In the genomic region with DNA sequence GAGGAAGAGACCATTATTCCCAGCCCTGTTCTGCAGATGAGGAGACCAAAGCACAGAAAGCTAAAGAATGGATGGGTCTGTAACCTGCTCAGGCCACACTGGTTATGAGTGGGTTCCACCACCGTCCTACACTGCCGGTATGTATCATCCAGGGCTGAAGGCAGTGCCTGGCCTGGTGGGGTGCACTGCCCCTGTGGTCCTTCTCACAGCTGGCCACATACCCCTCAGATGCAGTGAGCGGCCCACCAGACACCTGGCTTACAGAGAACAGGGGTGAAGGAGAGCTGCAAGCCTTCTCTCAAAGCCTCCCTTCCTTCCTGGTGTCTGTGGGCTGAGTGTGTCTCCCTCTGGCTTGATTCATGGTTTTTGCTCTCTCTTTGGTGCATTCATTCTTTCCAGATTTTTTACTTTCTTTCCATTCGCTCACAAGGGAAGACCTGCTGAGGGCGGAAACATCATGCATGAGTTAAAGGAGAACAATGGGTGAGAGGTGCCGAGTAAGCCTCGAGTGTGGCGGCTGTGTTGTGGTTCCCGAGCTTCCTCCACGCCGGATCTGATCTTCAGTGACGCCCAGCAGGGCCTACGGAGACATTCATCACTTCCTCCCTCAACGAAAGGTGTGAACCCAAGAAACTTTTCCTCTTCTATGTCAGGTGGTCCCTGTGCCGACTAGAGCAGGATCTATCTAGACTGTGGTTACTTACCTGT, we compare ENCODE assay signal across 9 cellular contexts.
DNase-seq lines count a peak whose midpoint lies in the region; ATAC-seq and TF ChIP-seq lines count a peak whose summit lies in the region.
"Had no signal": no experiment of that assay in that cellular context is flagged by ENCODE, and none has a peak within 500 bp of the region (broad histone marks: within the 10 kb centered on the region; RNA-seq: fewer than 3 reads in every experiment).

No MANE protein-coding gene starts in this region.

- H3K4me1 Mint-ChIP-seq in CD8-positive, alpha-beta memory T cell, result peaks cover 45 to 56% (median 49%) of the 10 kb centered on the region in 3 donors
- peaks cover 45% of the 10 kb centered on the region for H3K4me1 Mint-ChIP-seq in activated CD8-positive, alpha-beta T cell treated with anti-CD3 and anti-CD28 coated beads, Interleukin-2, amount 10 ng/mL, durations not matched to agents 7 days and 5 days (ENCODE audit: low read depth)

- H3K4me3 ChIP-seq in CD8-positive, alpha-beta memory T cell (ENCODE audit: low read length), result peak overlapping the region; percentile 51
- no peak overlapping the region for H3K4me3 ChIP-seq in coronary artery

- peak; percentile 85 to 97 (median 94) for DNase-seq in CD8-positive, alpha-beta memory T cell
- DNase-seq in activated CD8-positive, alpha-beta T cell treated with anti-CD3 and anti-CD28 coated beads, Interleukin-2, amount 10 ng/mL, durations not matched to agents 7 days and 5 days, result peak; percentile 94
- DNase-seq in coronary artery (ENCODE audit: low spot score) (peak; percentile 66), GM13976 (ENCODE audit: low spot score) (no peak), NCI-H345 treated with DMSO at 0.1 percent for 48 hours (lab: John Stamatoyannopoulos, UW; ENCODE audit: unreplicated experiment) (no peak), NCI-H345 (lab: John Stamatoyannopoulos, UW) (no peak)
- DNase-seq in stimulated activated CD4-positive, alpha-beta T cell treated with anti-CD3 and anti-CD28 coated beads, Interleukin-4, amount 100 ng/mL, for 48 hours (ENCODE audit: low read depth in 2 of 2), result peak; percentile 64 to 73
- DNase-seq: NCI-H1436 had no signal

- peak overlapping the region; percentile 58 for H3K27ac ChIP-seq in CD8-positive, alpha-beta memory T cell (ENCODE audit: low read depth, low read length)
- H3K27ac ChIP-seq in coronary artery, result no peak overlapping the region

- H3K27ac Mint-ChIP-seq in CD8-positive, alpha-beta memory T cell, result peak overlapping the region; percentile 85 to 100 (median 94)
- H3K27ac Mint-ChIP-seq in activated CD8-positive, alpha-beta T cell treated with anti-CD3 and anti-CD28 coated beads, Interleukin-2, amount 10 ng/mL, durations not matched to agents 7 days and 5 days, result peak overlapping the region; percentile 95

- H3K36me3 Mint-ChIP-seq in CD8-positive, alpha-beta memory T cell, result peaks cover 0 to 2% (median 0%) of the 10 kb centered on the region in 3 donors
- H3K36me3 Mint-ChIP-seq in activated CD8-positive, alpha-beta T cell treated with anti-CD3 and anti-CD28 coated beads, Interleukin-2, amount 10 ng/mL, durations not matched to agents 7 days and 5 days (ENCODE audit: low read depth), result peaks cover 5% of the 10 kb centered on the region

- peak overlapping the region; percentile 65 to 92 (median 70) for H3K4me3 Mint-ChIP-seq in CD8-positive, alpha-beta memory T cell
- peak overlapping the region; percentile 37 for H3K4me3 Mint-ChIP-seq in activated CD8-positive, alpha-beta T cell treated with anti-CD3 and anti-CD28 coated beads, Interleukin-2, amount 10 ng/mL, durations not matched to agents 7 days and 5 days

- peaks cover 31% of the 10 kb centered on the region for H3K4me1 ChIP-seq in CD8-positive, alpha-beta memory T cell (ENCODE audit: insufficient read depth, low read length)

- no peaks in the 10 kb centered on the region for H3K27me3 ChIP-seq in CD8-positive, alpha-beta memory T cell (ENCODE audit: insufficient read depth, low read length, poor library complexity, severe bottlenecking)

- peak; percentile 96 for ATAC-seq in activated CD8-positive, alpha-beta T cell treated with anti-CD3 and anti-CD28 coated beads, Interleukin-2, amount 10 ng/mL, durations not matched to agents 7 days and 5 days
- no peak for ATAC-seq in GM21526 (IDR thresholded peaks at IDR 0.05; ENCODE audit: low FRiP score, unreplicated experiment)

- in situ Hi-C loops in GM13976 (cut with MboI; ENCODE audit: low sequenced_read_pairs, unreplicated experiment), result no loop called here

- H3K9me3 ChIP-seq in CD8-positive, alpha-beta memory T cell (ENCODE audit: low read length), result no peaks in the 10 kb centered on the region

- CTCF ChIA-PET in CD8-positive, alpha-beta memory T cell (lab: Charles Lee), result interaction anchor here (1.4 to 5.2 kb wide), 3 partner anchors 13 to 180 kb away, joined by 4 to 21 read pairs (median 12); no protein-coding TSS in a partner anchor
- CTCF ChIA-PET in activated CD8-positive, alpha-beta T cell treated with anti-CD3 and anti-CD28 coated beads, Interleukin-2, amount 10 ng/mL, durations not matched to agents 7 days and 5 days (lab: Charles Lee), result interaction anchor here (0.6 to 5.3 kb wide), 15 partner anchors 12 to 187 kb away, joined by 3 to 48 read pairs (median 3); partner anchors contain the start of gene REL

- no peaks in the 10 kb centered on the region for H3K9me3 Mint-ChIP-seq in CD8-positive, alpha-beta memory T cell
- H3K9me3 Mint-ChIP-seq in activated CD8-positive, alpha-beta T cell treated with anti-CD3 and anti-CD28 coated beads, Interleukin-2, amount 10 ng/mL, durations not matched to agents 7 days and 5 days (ENCODE audit: insufficient read depth), result no peaks in the 10 kb centered on the region

- no peaks in the 10 kb centered on the region for H3K36me3 ChIP-seq in CD8-positive, alpha-beta memory T cell (ENCODE audit: insufficient read depth, low read length)

- POLR2A ChIA-PET in CD8-positive, alpha-beta memory T cell (lab: Charles Lee), result interaction anchor here (0.8 to 1.5 kb wide), 4 partner anchors 61 to 173 kb away, joined by 3 to 16 read pairs (median 3); partner anchors contain the start of gene REL
- POLR2A ChIA-PET in activated CD8-positive, alpha-beta T cell treated with anti-CD3 and anti-CD28 coated beads, Interleukin-2, amount 10 ng/mL, durations not matched to agents 7 days and 5 days (lab: Charles Lee), result interaction anchor here (0.7 to 7.2 kb wide), 5 partner anchors 12 to 243 kb away, joined by 3 to 62 read pairs (median 4); partner anchors contain the start of gene REL

- H3K27me3 Mint-ChIP-seq in CD8-positive, alpha-beta memory T cell, result peaks cover 0 to 6% of the 10 kb centered on the region in 2 donors
- peaks cover 6% of the 10 kb centered on the region for H3K27me3 Mint-ChIP-seq in activated CD8-positive, alpha-beta T cell treated with anti-CD3 and anti-CD28 coated beads, Interleukin-2, amount 10 ng/mL, durations not matched to agents 7 days and 5 days (ENCODE audit: low read depth)

- TF ChIP-seq CTCF in coronary artery (IDR thresholded peaks at IDR 0.05), result no peak
- TF ChIP-seq CTCF in GM13976 (IDR thresholded peaks at IDR 0.05; ENCODE audit: borderline replicate concordance, control extremely low read depth, extremely low read depth, insufficient read depth, missing control alignments), result no peak

Comparison
In these comparisons a context has a peak if more than half of its experiments do, and no peak if none do; other contexts are left out.
1. DNase-seq: peak in CD8-positive, alpha-beta memory T cell (5 of 5), activated CD8-positive, alpha-beta T cell treated with anti-CD3 and anti-CD28 coated beads, Interleukin-2, amount 10 ng/mL, durations not matched to agents 7 days and 5 days (single experiment), coronary artery (single experiment) and stimulated activated CD4-positive, alpha-beta T cell treated with anti-CD3 and anti-CD28 coated beads, Interleukin-4, amount 100 ng/mL, for 48 hours (2 of 2); none in GM13976 (single experiment), NCI-H345 treated with DMSO at 0.1 percent for 48 hours (single experiment) and NCI-H345 (single experiment).